Comparison of ENCODE assay signal across 17 cellular contexts in the genomic region with DNA sequence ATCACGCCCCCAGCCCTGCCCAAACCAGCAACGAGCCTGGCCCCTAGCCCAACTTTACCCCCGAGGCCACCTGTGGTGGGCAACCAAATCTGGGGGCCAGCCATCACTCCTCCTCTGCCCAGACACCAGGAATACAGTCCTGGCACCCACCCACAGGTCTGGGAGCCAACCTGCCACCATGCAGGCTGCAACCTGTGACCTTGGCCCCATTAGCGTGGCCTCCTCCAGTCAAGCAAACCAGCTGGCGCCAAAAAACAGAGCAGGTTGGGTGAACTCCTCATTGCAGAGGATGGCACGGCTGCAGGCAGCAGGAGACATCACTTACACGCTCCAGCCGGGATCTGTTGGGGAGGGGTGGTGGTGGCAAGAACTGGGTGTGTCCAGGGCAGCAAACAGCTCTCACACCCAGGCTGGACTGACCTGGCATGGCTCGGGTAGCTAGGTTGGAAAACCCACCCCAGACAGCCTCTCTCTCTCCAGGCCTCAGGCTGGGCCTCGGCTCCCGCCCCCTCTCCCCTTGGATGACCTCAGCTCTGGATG.
"Had no signal": no experiment of that assay in that cellular context is flagged by ENCODE, and none has a peak within 500 bp of the region (broad histone marks: within the 10 kb centered on the region; RNA-seq: fewer than 3 reads in every experiment).

No MANE protein-coding gene starts in this region.

- H3K9me3 Mint-ChIP-seq: activated CD4-positive, alpha-beta memory T cell treated with anti-CD3 and anti-CD28 coated beads for 36 hours; activated naive CD4-positive, alpha-beta T cell treated with anti-CD3 and anti-CD28 coated beads, Interleukin-2, amount 50 U/mL, for 72 hours; activated T-cell treated with anti-CD3 and anti-CD28 coated beads, Interleukin-2, amount 50 U/mL, for 4 hours; dendritic cell treated with granulocyte-macrophage colony-stimulating factor and Interleukin-4, amounts not matched to agents 40 ng/mL and 50 ng/mL, for 4 days; endodermal cell; neural crest cell had no signal

- H3K27me3 ChIP-seq: ovary, thyroid gland, uterus had no signal

- H3K9me3 ChIP-seq: ovary, stomach, thyroid gland, uterus had no signal

- H3K27me3 Mint-ChIP-seq: activated CD4-positive, alpha-beta memory T cell treated with anti-CD3 and anti-CD28 coated beads for 36 hours had no signal

- H3K4me3 ChIP-seq: ovary, stomach, thyroid gland, uterus had no signal

- DNase-seq: activated CD4-positive, alpha-beta memory T cell treated with anti-CD3 and anti-CD28 coated beads for 36 hours; activated CD4-positive, alpha-beta T cell treated with anti-CD3 and anti-CD28 coated beads for 1 hour; activated effector memory CD4-positive, alpha-beta T cell treated with anti-CD3 and anti-CD28 coated beads, Interleukin-2, amount 50 U/mL, for 16 hours; activated T-cell treated with anti-CD3 and anti-CD28 coated beads, Interleukin-2, amount 50 U/mL, for 4 hours; brain microvascular endothelial cell; endodermal cell; erythroblast; hippocampal formation; ovary; stimulated activated CD4-positive, alpha-beta T cell treated with anti-CD3 and anti-CD28 coated beads, Interleukin-15, amount 100 ng/mL, for 24 hours; stimulated activated CD4-positive, alpha-beta T cell treated with anti-CD3 and anti-CD28 coated beads, Interleukin-4, amount 100 ng/mL, for 24 hours; stomach; uterus had no signal

- H3K4me3 Mint-ChIP-seq: activated CD4-positive, alpha-beta memory T cell treated with anti-CD3 and anti-CD28 coated beads for 36 hours; activated T-cell treated with anti-CD3 and anti-CD28 coated beads, Interleukin-2, amount 50 U/mL, for 4 hours; dendritic cell treated with granulocyte-macrophage colony-stimulating factor and Interleukin-4, amounts not matched to agents 40 ng/mL and 50 ng/mL, for 4 days; endodermal cell; neural crest cell had no signal

- H3K27ac ChIP-seq: brain microvascular endothelial cell, ovary, stomach, thyroid gland, uterus had no signal

- H3K27ac Mint-ChIP-seq: activated CD4-positive, alpha-beta memory T cell treated with anti-CD3 and anti-CD28 coated beads for 36 hours; dendritic cell treated with granulocyte-macrophage colony-stimulating factor and Interleukin-4, amounts not matched to agents 40 ng/mL and 50 ng/mL, for 4 days; endodermal cell had no signal

- H3K36me3 Mint-ChIP-seq: activated CD4-positive, alpha-beta memory T cell treated with anti-CD3 and anti-CD28 coated beads for 36 hours; activated naive CD4-positive, alpha-beta T cell treated with anti-CD3 and anti-CD28 coated beads, Interleukin-2, amount 50 U/mL, for 72 hours had no signal

- H3K36me3 ChIP-seq: brain microvascular endothelial cell, ovary, stomach, thyroid gland, uterus had no signal
